Comparison of ENCODE assay signal across 26 cellular contexts in the genomic region with DNA sequence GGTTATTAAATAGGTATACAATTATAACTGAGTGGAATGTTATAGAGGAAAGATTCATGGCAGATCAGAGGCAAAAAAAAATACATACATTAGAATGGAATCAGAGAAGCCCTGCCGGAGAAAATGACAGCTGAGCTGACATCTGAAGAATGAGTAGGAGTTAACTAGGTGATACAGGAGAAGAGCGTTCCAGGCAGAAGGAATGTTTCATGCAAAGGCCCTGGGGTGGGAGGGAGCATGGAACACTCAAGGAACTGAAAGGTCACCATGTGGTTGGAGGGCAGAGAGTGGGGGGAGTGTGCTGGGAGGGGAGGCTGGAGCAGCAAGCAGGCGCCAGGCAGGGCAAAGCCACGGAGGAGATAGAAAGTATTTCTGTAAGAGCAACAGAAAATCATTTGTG. TPM values are rescaled to one million over a fixed set of nuclear protein-coding genes. Genes with fewer than 3 reads are reported as not detected.
"Had no signal": no experiment of that assay in that cellular context is flagged by ENCODE, and none has a peak within 500 bp of the region (broad histone marks: within the 10 kb centered on the region; RNA-seq: fewer than 3 reads in every experiment).

No MANE protein-coding gene starts in this region.

- H3K4me1 Mint-ChIP-seq: central memory CD8-positive, alpha-beta T cell had no signal

- DNase-seq: activated CD4-positive, alpha-beta T cell treated with anti-CD3 and anti-CD28 coated beads for 4 hours; activated CD8-positive, alpha-beta memory T cell treated with anti-CD3 and anti-CD28 coated beads, Interleukin-2, amount 50 U/mL, for 4 hours; activated CD8-positive, alpha-beta T cell treated with anti-CD3 and anti-CD28 coated beads for 36 hours; activated gamma-delta T cell treated with Interleukin-2 at 50 U/mL for 16 hours; activated naive CD4-positive, alpha-beta T cell treated with anti-CD3 and anti-CD28 coated beads, Interleukin-2, amount 50 U/mL, for 16 hours; activated T-cell treated with anti-CD3 and anti-CD28 coated beads, Interleukin-2, amount 50 U/mL, for 72 hours; amniotic stem cell; body of pancreas; IMR-90; Kasumi-1; KBM-7; NCI-H2171; NCI-H2227 treated with DMSO at 0.1 percent for 48 hours; NCI-H526; NCI-H82; OCI-M1; RPMI8226; T-helper 1 cell; WERI-Rb-1 had no signal

- H3K27ac Mint-ChIP-seq: activated CD8-positive, alpha-beta T cell treated with anti-CD3 and anti-CD28 coated beads for 36 hours; activated T-cell treated with anti-CD3 and anti-CD28 coated beads, Interleukin-2, amount 50 U/mL, for 72 hours; activated T-helper 2 cell treated with anti-CD3 and anti-CD28 coated beads, Interferon-gamma antibody, Interleukin-2, Interleukin-4, amounts not matched to agents 10 μg/mL and 5 μg/mL and 100 μg/mL, durations not matched to agents 14 hours and 24 hours and 36 hours had no signal

- H3K4me3 Mint-ChIP-seq: activated CD8-positive, alpha-beta T cell treated with anti-CD3 and anti-CD28 coated beads for 36 hours; activated T-cell treated with anti-CD3 and anti-CD28 coated beads, Interleukin-2, amount 50 U/mL, for 72 hours; central memory CD8-positive, alpha-beta T cell had no signal

RNA-seq across cellular contexts. Expression of gene CDK5R2, which starts 31.6 kb away (rescaled TPM):
- total RNA-seq: activated CD8-positive, alpha-beta T cell treated with anti-CD3 and anti-CD28 coated beads for 36 hours; activated T-cell treated with anti-CD3 and anti-CD28 coated beads, Interleukin-2, amount 50 U/mL, for 72 hours; activated T-helper 2 cell treated with anti-CD3 and anti-CD28 coated beads, Interferon-gamma antibody, Interleukin-2, Interleukin-4, amounts not matched to agents 10 μg/mL and 5 μg/mL and 100 μg/mL, durations not matched to agents 14 hours and 24 hours and 36 hours; ascending aorta; bronchial epithelial cell; IMR-90; Right ventricle myocardium inferior; T-helper 2 cell treated with Interferon-gamma antibody and Interleukin-4, amounts not matched to agents 100 ng/mL and 5 ng/mL, for 36 hours had no signal

RNA-seq across cellular contexts. Expression of gene WNT10A, which starts 47.2 kb away (rescaled TPM):
- total RNA-seq: ascending aorta, IMR-90, NCI-H460, Right ventricle myocardium inferior had no signal

RNA-seq across cellular contexts. Expression of gene FEV, which starts 57.1 kb away (rescaled TPM):
- total RNA-seq: activated CD8-positive, alpha-beta T cell treated with anti-CD3 and anti-CD28 coated beads for 36 hours; activated T-cell treated with anti-CD3 and anti-CD28 coated beads, Interleukin-2, amount 50 U/mL, for 72 hours; activated T-helper 2 cell treated with anti-CD3 and anti-CD28 coated beads, Interferon-gamma antibody, Interleukin-2, Interleukin-4, amounts not matched to agents 10 μg/mL and 5 μg/mL and 100 μg/mL, durations not matched to agents 14 hours and 24 hours and 36 hours; ascending aorta; body of pancreas; bronchial epithelial cell; IMR-90; NCI-H460; Right ventricle myocardium inferior; T-helper 2 cell treated with Interferon-gamma antibody and Interleukin-4, amounts not matched to agents 100 ng/mL and 5 ng/mL, for 36 hours had no signal
